In genomic region chr7:2417178-2417577, GRCh38 we compare ENCODE assay signal across 18 cellular contexts. TPM values are rescaled to one million over a fixed set of nuclear protein-coding genes. Genes with fewer than 3 reads are reported as not detected.
"Had no signal": no experiment of that assay in that cellular context is flagged by ENCODE, and none has a peak within 500 bp of the region (broad histone marks: within the 10 kb centered on the region; RNA-seq: fewer than 3 reads in every experiment).

No MANE protein-coding gene starts in this region.

RNA-seq across cellular contexts. Expression of gene GRIFIN, which starts 59.0 kb away (rescaled TPM):
- total RNA-seq: activated CD4-positive, alpha-beta T cell treated with anti-CD3 and anti-CD28 coated beads, Interleukin-2, amount 10 ng/mL, durations not matched to agents 7 days and 5 days; activated CD8-positive, alpha-beta T cell treated with anti-CD3 and anti-CD28 coated beads for 36 hours; activated T-cell treated with anti-CD3 and anti-CD28 coated beads, Interleukin-2, amount 50 U/mL, for 4 hours; activated T-helper 17 cell treated with anti-CD3 and anti-CD28 coated beads, Interleukin-2, amount 50 U/mL, for 72 hours; astrocyte; bronchial epithelial cell; cardiac septum; chondrocyte; dermis blood vessel endothelial cell; endothelial cell of umbilical vein; esophagus squamous epithelium; fibroblast of lung; fibroblast of villous mesenchyme; gastroesophageal sphincter; glomerular endothelial cell; heart right ventricle had no signal
- polyA plus RNA-seq: adipose tissue, endothelial cell of umbilical vein, esophagus, fibroblast of lung, heart right ventricle had no signal
